In genomic region chr4:75843596-75843995, GRCh38 we compare ENCODE assay signal across 24 cellular contexts. TPM values are rescaled to one million over a fixed set of nuclear protein-coding genes. Genes with fewer than 3 reads are reported as not detected.
DNase-seq lines count a peak whose midpoint lies in the region; ATAC-seq and TF ChIP-seq lines count a peak whose summit lies in the region.
"Had no signal": no experiment of that assay in that cellular context is flagged by ENCODE, and none has a peak within 500 bp of the region (broad histone marks: within the 10 kb centered on the region; RNA-seq: fewer than 3 reads in every experiment).

No MANE protein-coding gene starts in this region.

- intact Hi-C loops in PC-9 (cut with micrococcal nuclease; ENCODE audit: unreplicated experiment): no loop called here

- DNase-seq in AG04450 (ENCODE audit: low read depth, low spot score): no peak
- no peak for DNase-seq in PC-9
- no peak for DNase-seq in hepatocyte (ENCODE audit: low spot score)
- no peak for DNase-seq in smooth muscle cell (lab: John Stamatoyannopoulos, UW; ENCODE audit: unreplicated experiment)
- no peak for DNase-seq in NCI-H510A (lab: John Stamatoyannopoulos, UW)
- no peak for DNase-seq in HEK293T (ENCODE audit: extremely low spot score)
- no peak for DNase-seq in inferior parietal cortex (ENCODE audit: extremely low spot score)
- DNase-seq: activated CD4-positive, alpha-beta T cell treated with anti-CD3 and anti-CD28 coated beads, Interleukin-2, amount 50 U/mL, for 48 hours; activated gamma-delta T cell; GF-D8; KBM-7; naive B cell; NCI-H1930; NCI-H2227 treated with DMSO at 0.1 percent for 48 hours; stimulated activated CD4-positive, alpha-beta T cell treated with anti-CD3 and anti-CD28 coated beads, Interleukin-2, amount 100 ng/mL, for 48 hours; stimulated activated naive CD8-positive, alpha-beta T cell treated with anti-CD3 and anti-CD28 coated beads, Interleukin-15, Interleukin-2, amounts not matched to agents 100 U/mL and 50 U/mL, for 24 hours had no signal

- H3F3A ChIP-seq in PC-9 (ENCODE audit: insufficient read depth, low read depth): peaks cover 15% of the 10 kb centered on the region
- H3F3A ChIP-seq in smooth muscle cell (ENCODE audit: low read depth): no peaks in the 10 kb centered on the region

- H4K20me1 ChIP-seq in PC-9 (ENCODE audit: insufficient read depth): no peaks in the 10 kb centered on the region
- H4K20me1 ChIP-seq in hepatocyte (ENCODE audit: insufficient read depth, poor library complexity, severe bottlenecking): no peaks in the 10 kb centered on the region
- no peaks in the 10 kb centered on the region for H4K20me1 ChIP-seq in smooth muscle cell (ENCODE audit: low read depth)

- no peaks in the 10 kb centered on the region for H3K36me3 ChIP-seq in PC-9 (ENCODE audit: low read depth)
- no peaks in the 10 kb centered on the region for H3K36me3 ChIP-seq in hepatocyte (replicated peaks; ENCODE audit: insufficient read depth, low read depth)
- no peaks in the 10 kb centered on the region for H3K36me3 ChIP-seq in smooth muscle cell (ENCODE audit: low read depth)
- H3K36me3 ChIP-seq: cardiac muscle cell had no signal

- H3K9me3 ChIP-seq in AG04450 (ENCODE audit: control insufficient read depth, insufficient read depth, low read length) (no peaks in the 10 kb centered on the region), PC-9 (ENCODE audit: insufficient read depth, low read depth) (no peaks in the 10 kb centered on the region), hepatocyte (ENCODE audit: low read depth) (no peaks in the 10 kb centered on the region), smooth muscle cell (replicated peaks; ENCODE audit: low read depth) (no peaks in the 10 kb centered on the region)

- no peak overlapping the region for H3K9ac ChIP-seq in smooth muscle cell (ENCODE audit: low read depth)

- H2AFZ ChIP-seq in PC-9 (0 out of 2 replicates have a peak overlapping the region, but pooled peaks have one; percentile 49), hepatocyte (peak overlapping the region; percentile 11), smooth muscle cell (ENCODE audit: low read depth) (no peak overlapping the region)

- ATAC-seq in GM18520 (IDR thresholded peaks at IDR 0.05; ENCODE audit: unreplicated experiment): no peak
- ATAC-seq: stimulated activated naive CD8-positive, alpha-beta T cell treated with anti-CD3 and anti-CD28 coated beads, Interleukin-15, Interleukin-2, amounts not matched to agents 100 U/mL and 50 U/mL, for 24 hours had no signal

- TF ChIP-seq CTCF in AG04450 (IDR thresholded peaks at IDR 0.05; ENCODE audit: low read depth, low read length) (no peak), PC-9 (conservative IDR thresholded peaks at IDR 0.05) (no peak), hepatocyte (IDR thresholded peaks at IDR 0.05; ENCODE audit: poor library complexity) (no peak), smooth muscle cell (IDR thresholded peaks at IDR 0.05; ENCODE audit: borderline replicate concordance, insufficient read depth, poor library complexity, severe bottlenecking) (no peak)

- CTCF ChIA-PET in AG04450 (lab: Charles Lee): interaction anchor here (1.0 kb wide), 1 partner anchor 120 kb away, joined by 3 read pairs; the partner anchor contains the start of gene USO1
- CTCF ChIA-PET in PC-9 (lab: Charles Lee): no interaction called here
- CTCF ChIA-PET in HEK293T (lab: Yijun Ruan, JAX): no interaction called here

- H3K4me1 ChIP-seq in PC-9 (replicated peaks; ENCODE audit: insufficient read depth) (peaks cover 23% of the 10 kb centered on the region), hepatocyte (ENCODE audit: insufficient read depth) (peaks cover 15% of the 10 kb centered on the region), smooth muscle cell (ENCODE audit: low read depth) (peaks cover 3% of the 10 kb centered on the region)

- H3K27me3 ChIP-seq in AG04450 (ENCODE audit: control insufficient read depth, insufficient read depth, low read length) (no peaks in the 10 kb centered on the region), PC-9 (ENCODE audit: insufficient read depth, low read depth) (no peaks in the 10 kb centered on the region), hepatocyte (no peaks in the 10 kb centered on the region), smooth muscle cell (ENCODE audit: low read depth) (no peaks in the 10 kb centered on the region)
- H3K27me3 ChIP-seq: cardiac muscle cell had no signal

- WGBS in hepatocyte (ENCODE audit: low lambda C conversion rate, missing lambda C conversion rate): 92% methylated on average over 4 of the region's 4 CpGs
- 98% methylated on average over 4 of the region's 4 CpGs for WGBS in smooth muscle cell (ENCODE audit: low lambda C conversion rate)

- H3K4me2 ChIP-seq in PC-9 (peak overlapping the region; percentile 45), hepatocyte (peak overlapping the region; percentile 29), smooth muscle cell (peak overlapping the region; percentile 18)

- POLR2A ChIA-PET in AG04450 (lab: Yijun Ruan, JAX): interaction anchor here (2.0 kb wide), 1 partner anchor 119 kb away, joined by 8 read pairs; the partner anchor contains the start of gene USO1
- POLR2A ChIA-PET in PC-9 (lab: Charles Lee; ENCODE audit: unreplicated experiment): no interaction called here
- POLR2A ChIA-PET in HEK293T (lab: Yijun Ruan, JAX): no interaction called here

- TSS peak; percentile 72 for BruUV-seq in PC-9 (replicated peaks; lab: Mats Ljungman, UMichigan)

- H3K27ac ChIP-seq in AG04450 (ENCODE audit: low read depth, low read length): peak overlapping the region; percentile 96
- H3K27ac ChIP-seq in PC-9: peak overlapping the region; percentile 82
- peak overlapping the region; percentile 81 for H3K27ac ChIP-seq in hepatocyte
- H3K27ac ChIP-seq in smooth muscle cell (ENCODE audit: low read depth): peak overlapping the region; percentile 19
- H3K27ac ChIP-seq: C4-2B, cardiac muscle cell had no signal

- H3K4me3 ChIP-seq in AG04450 (ENCODE audit: low read depth, low read length) (no peak overlapping the region), PC-9 (no peak overlapping the region), hepatocyte (no peak overlapping the region), smooth muscle cell (no peak overlapping the region)
- H3K4me3 ChIP-seq: cardiac muscle cell had no signal

- H3K79me2 ChIP-seq in PC-9 (ENCODE audit: low read depth) (no peaks in the 10 kb centered on the region), hepatocyte (no peaks in the 10 kb centered on the region), smooth muscle cell (ENCODE audit: low read depth) (no peaks in the 10 kb centered on the region)

- H3K9me2 ChIP-seq in PC-9 (ENCODE audit: insufficient read depth) (no peaks in the 10 kb centered on the region), hepatocyte (replicated peaks; ENCODE audit: insufficient read depth) (no peaks in the 10 kb centered on the region)

TF ChIP-seq in HEK293T, 16 proteins besides CTCF, POLR2A, EP300 and RAD21:
- TF ChIP-seq BHLHE40 (IDR thresholded peaks at IDR 0.05; ENCODE audit: borderline replicate concordance) (no peak), SP1 (IDR thresholded peaks at IDR 0.05) (no peak), CTBP1 (IDR thresholded peaks at IDR 0.05; ENCODE audit: borderline replicate concordance) (no peak), FOXK2 (IDR thresholded peaks at IDR 0.05) (no peak), ZNF384 (IDR thresholded peaks at IDR 0.05) (no peak), ARNT (IDR thresholded peaks at IDR 0.05) (no peak), PKNOX1 (IDR thresholded peaks at IDR 0.05) (no peak), ELF4 (IDR thresholded peaks at IDR 0.05) (no peak), NFRKB (IDR thresholded peaks at IDR 0.05) (no peak), TARDBP (IDR thresholded peaks at IDR 0.05) (no peak), LEF1 (IDR thresholded peaks at IDR 0.05; ENCODE audit: borderline replicate concordance) (no peak)
TF ChIP-seq in HEK293T: peak in this region for 0.

RNA-seq across cellular contexts. Expression of gene PPEF2, which starts 58.7 kb away (rescaled TPM):
- polyA plus RNA-seq in AG04450 (2011; rRNA removed): not detected in 2 replicates
- polyA minus RNA-seq in AG04450 (2011; rRNA and poly(A)+ RNA removed): not detected in 2 replicates
- total RNA-seq in PC-9 (2021): not detected in 2 replicates
- not detected in 2 replicates for total RNA-seq in hepatocyte
- not detected in 2 replicates for polyA plus RNA-seq in hepatocyte
- 0.04 TPM in 1 of 2 replicates, not detected in the other for total RNA-seq in smooth muscle cell
- polyA plus RNA-seq in smooth muscle cell: not detected in 2 replicates
- total RNA-seq: cardiac muscle cell, dermis microvascular lymphatic vessel endothelial cell, H4, kidney epithelial cell, skeletal muscle tissue had no signal
- polyA plus RNA-seq: adipose tissue, cardiac muscle cell had no signal

Comparison
In these comparisons a context has a peak if more than half of its experiments do, and no peak if none do; other contexts are left out.
1. H3K27ac ChIP-seq: peak in every context shown above with its lines; median percentile 96 in AG04450; 82 in PC-9; 81 in hepatocyte; 19 in smooth muscle cell.